In genomic region chr6:7919871-7920270, GRCh38 we compare ENCODE assay signal across 12 cellular contexts. TPM values are rescaled to one million over a fixed set of nuclear protein-coding genes. Genes with fewer than 3 reads are reported as not detected.
A peak's percentile ranks its signal among the peaks of the same experiment; 100 is the strongest.
DNase-seq lines count a peak whose midpoint lies in the region; ATAC-seq, FAIRE-seq and TF ChIP-seq lines count a peak whose summit lies in the region.
"Had no signal": no experiment of that assay in that cellular context is flagged by ENCODE, and none has a peak within 500 bp of the region (broad histone marks: within the 10 kb centered on the region; RNA-seq: fewer than 3 reads in every experiment).

No MANE protein-coding gene starts in this region.

- H3K4me2 ChIP-seq in K562 (ENCODE audit: insufficient read depth, low read length), result no peak overlapping the region
- no peak overlapping the region for H3K4me2 ChIP-seq in neuronal stem cell (ENCODE audit: insufficient read depth, low read length, poor library complexity, severe bottlenecking)
- H3K4me2 ChIP-seq: neural progenitor cell had no signal

- H2AFZ ChIP-seq in K562 (ENCODE audit: low read depth, low read length) (no peak overlapping the region), neuronal stem cell (ENCODE audit: low read length) (no peak overlapping the region)
- H2AFZ ChIP-seq: neural progenitor cell had no signal

- CTCF ChIA-PET in K562 (lab: Yijun Ruan, JAX; ENCODE audit: low intra/inter-chr PET ratio), result no interaction called here

- H3K27me3 ChIP-seq in K562 (ENCODE audit: control insufficient read depth in 2 of 2, insufficient read depth in 2 of 2, low read length in 2 of 2), result peaks cover 14 to 38% of the 10 kb centered on the region in 2 experiments
- peaks cover 0 to 49% (median 0%) of the 10 kb centered on the region in 3 experiments for H3K27me3 ChIP-seq in neuronal stem cell (ENCODE audit: control insufficient read depth in 3 of 3, insufficient read depth in 3 of 3, low read depth in 1 of 3, low read length in 3 of 3)
- H3K27me3 ChIP-seq in gastrocnemius medialis, result no peaks in the 10 kb centered on the region
- H3K27me3 ChIP-seq: Peyer's patch had no signal

- no peak overlapping the region for H3K4me3 ChIP-seq in K562
- H3K4me3 ChIP-seq in neuronal stem cell (ENCODE audit: low read length in 2 of 2), result no peak overlapping the region
- H3K4me3 ChIP-seq in gastrocnemius medialis, result no peak overlapping the region
- H3K4me3 ChIP-seq: neural progenitor cell, Peyer's patch had no signal

- no peak overlapping the region for H2BK120ac ChIP-seq in neuronal stem cell (ENCODE audit: low read depth, low read length)

- BruUV-seq in K562 (replicated peaks; lab: Mats Ljungman, UMichigan), result no TSS peak

- FAIRE-seq in K562 (lab: Jason Lieb, UNC), result peak; percentile 35
- FAIRE-seq: GM18507 had no signal

- H2BK5ac ChIP-seq in neuronal stem cell (ENCODE audit: low read length), result no peak overlapping the region

- H3K23ac ChIP-seq in neuronal stem cell (ENCODE audit: low read depth, low read length, poor library complexity), result no peak overlapping the region

- H3K14ac ChIP-seq in neuronal stem cell (ENCODE audit: low read length), result no peak overlapping the region

- in situ Hi-C loops in K562 (cut with MboI) (no loop called here), gastrocnemius medialis (cut with MboI; ENCODE audit: low sequenced_read_pairs in 4 of 4) (no loop called here)

- no peak overlapping the region for H3K4ac ChIP-seq in neuronal stem cell (ENCODE audit: low read length)

- peak; percentile 79 for DNase-seq in Daoy (ENCODE audit: low read depth)
- DNase-seq in Kasumi-1 (lab: John Stamatoyannopoulos, UW), result peak; percentile 21 to 36
- peak; percentile 60 to 74 (median 64) for DNase-seq in K562 (ENCODE audit: extremely low read depth in 1 of 4, low spot score in 3 of 4)
- no peak for DNase-seq in neuronal stem cell (ENCODE audit: low spot score)
- DNase-seq in gastrocnemius medialis, result no peak
- DNase-seq in NCI-H2196 (lab: John Stamatoyannopoulos, UW; ENCODE audit: unreplicated experiment), result no peak
- no peak for DNase-seq in 8988T
- DNase-seq in inferior parietal cortex (ENCODE audit: extremely low spot score), result no peak
- DNase-seq: NCI-H1694 treated with DMSO at 0.1 percent for 48 hours had no signal

- H3K9me1 ChIP-seq in K562 (ENCODE audit: control insufficient read depth, insufficient read depth, low read length), result no peaks in the 10 kb centered on the region

- H3K18ac ChIP-seq in neuronal stem cell (ENCODE audit: low read length), result no peak overlapping the region

- peak; percentile 66 for ATAC-seq in K562
- no peak for ATAC-seq in gastrocnemius medialis

- no peak overlapping the region for H4K8ac ChIP-seq in neuronal stem cell (ENCODE audit: low read depth, low read length)

- no peak overlapping the region for H2BK15ac ChIP-seq in neuronal stem cell (ENCODE audit: low read length)

- H3K79me1 ChIP-seq in neuronal stem cell (ENCODE audit: low read depth, low read length), result no peaks in the 10 kb centered on the region

- POLR2A ChIA-PET in K562 (lab: Yijun Ruan, JAX), result no interaction called here

- H3K4me1 ChIP-seq in K562 (replicated peaks in 1 of 2; ENCODE audit: control insufficient read depth in 2 of 2, insufficient read depth in 2 of 2, low read length in 2 of 2), result peaks cover 7 to 28% of the 10 kb centered on the region in 2 experiments
- peaks cover 0 to 4% of the 10 kb centered on the region in 2 donors for H3K4me1 ChIP-seq in neuronal stem cell (ENCODE audit: control insufficient read depth in 2 of 2, insufficient read depth in 1 of 2, low read depth in 1 of 2, low read length in 2 of 2)
- peaks cover 0 to 12% of the 10 kb centered on the region in 2 donors for H3K4me1 ChIP-seq in gastrocnemius medialis
- H3K4me1 ChIP-seq: Peyer's patch had no signal

- 8% methylated on average over 8 of the region's 8 CpGs for WGBS in K562 (ENCODE audit: insufficient coverage, low coverage, missing lambda C conversion rate)
- WGBS in neuronal stem cell (ENCODE audit: extremely low coverage in 2 of 2, insufficient read length in 2 of 2, insufficient replicate concordance in 1 of 2), 2 donors, result no CpG with 5 or more reads among the region's 8 CpGs

- TF ChIP-seq RAD21 in K562 (CRISPR knock-in tag; conservative IDR thresholded peaks at IDR 0.05 in 1 of 2, IDR thresholded peaks at IDR 0.05 in 1 of 2), result no peak

- H4K20me1 ChIP-seq in K562 (replicated peaks; ENCODE audit: control insufficient read depth, insufficient read depth, low read length), result no peaks in the 10 kb centered on the region

- TF ChIP-seq POLR2A in K562 (conservative IDR thresholded peaks at IDR 0.05) (no peak), gastrocnemius medialis (IDR thresholded peaks at IDR 0.05) (no peak)

- H3K36me3 ChIP-seq in K562 (ENCODE audit: control insufficient read depth, insufficient read depth, low read length) (no peaks in the 10 kb centered on the region), neuronal stem cell (replicated peaks in 1 of 2; ENCODE audit: control insufficient read depth in 2 of 2, insufficient read depth in 2 of 2, low read length in 2 of 2) (no peaks in the 10 kb centered on the region), gastrocnemius medialis (no peaks in the 10 kb centered on the region)
- H3K36me3 ChIP-seq: neural progenitor cell, Peyer's patch had no signal

- H2AK5ac ChIP-seq in neuronal stem cell (ENCODE audit: low read depth, low read length), result peak overlapping the region; percentile 60

- TF ChIP-seq CTCF in K562 (IDR thresholded peaks at IDR 0.05 in 2 of 3, conservative IDR thresholded peaks at IDR 0.05 in 1 of 3; ENCODE audit: insufficient read depth in 2 of 3, low read depth in 1 of 3, low read length in 3 of 3) (no peak), gastrocnemius medialis (IDR thresholded peaks at IDR 0.05 in 4 of 5, conservative IDR thresholded peaks at IDR 0.05 in 1 of 5) (no peak)

- TF ChIP-seq EP300 in K562 (IDR thresholded peaks at IDR 0.05; ENCODE audit: low read length), result peak; percentile 29; the same call in 1 of the 2 replicates

- no peak overlapping the region for H4K91ac ChIP-seq in neuronal stem cell (ENCODE audit: low read depth, low read length, poor library complexity)

- no peak overlapping the region for H3K27ac ChIP-seq in K562 (ENCODE audit: extremely low read depth, low read depth, low read length)
- no peak overlapping the region for H3K27ac ChIP-seq in neuronal stem cell (replicated peaks; ENCODE audit: low read length)
- peak overlapping the region in 1 of 4 donors; percentile 52 for H3K27ac ChIP-seq in gastrocnemius medialis
- H3K27ac ChIP-seq: neural progenitor cell, Peyer's patch had no signal

- no peaks in the 10 kb centered on the region for H3K79me2 ChIP-seq in K562 (ENCODE audit: control insufficient read depth, insufficient read depth, low read length)

- H3K9ac ChIP-seq in K562 (ENCODE audit: insufficient read depth in 1 of 2, low read depth in 2 of 2, low read length in 2 of 2) (no peak overlapping the region), neuronal stem cell (ENCODE audit: low read depth, low read length, poor library complexity) (no peak overlapping the region)
- H3K9ac ChIP-seq: neural progenitor cell had no signal

- H2BK12ac ChIP-seq in neuronal stem cell (ENCODE audit: low read length), result no peak overlapping the region

- H3K9me3 ChIP-seq in K562 (replicated peaks; ENCODE audit: control insufficient read depth, insufficient read depth, low read depth, low read length), result no peaks in the 10 kb centered on the region
- no peaks in the 10 kb centered on the region for H3K9me3 ChIP-seq in neuronal stem cell (replicated peaks in 1 of 2; ENCODE audit: control insufficient read depth in 2 of 2, insufficient read depth in 1 of 2, low read depth in 1 of 2, low read length in 2 of 2)
- no peaks in the 10 kb centered on the region for H3K9me3 ChIP-seq in gastrocnemius medialis
- H3K9me3 ChIP-seq: Peyer's patch had no signal

- intact Hi-C loops in K562 (cut with micrococcal nuclease), result no loop called here
- intact Hi-C loops in gastrocnemius medialis (cut with DNase I; ENCODE audit: low total_unique reads), result no loop called here

TF ChIP-seq in K562, 482 proteins besides CTCF, POLR2A, EP300 and RAD21 (continues in another document):
- TF ChIP-seq CTBP1 (IDR thresholded peaks at IDR 0.05; ENCODE audit: borderline replicate concordance), result peak; percentile 74
- no peak for TF ChIP-seq USF2 (CRISPR knock-in tag; IDR thresholded peaks at IDR 0.05)

RNA-seq across cellular contexts. Expression of gene TXNDC5, which starts 9.3 kb away (rescaled TPM):
- total RNA-seq in Daoy (2014; rRNA removed; shearing (Covaris generic)), result 373 and 390 TPM in 2 replicates
- total RNA-seq in K562 (2011; cell fraction: chromatin; rRNA removed; ENCODE audit: low replicate concordance), result 113 and 119 TPM in 2 replicates
- total RNA-seq in K562 (2011; cell fraction: nucleolus; rRNA removed), result 126 TPM in 2 replicates
- 204 and 291 TPM in 2 replicates for total RNA-seq in K562 (2011; cell fraction: nucleoplasm; rRNA removed)
- 136 and 163 TPM in 2 replicates for total RNA-seq in K562 (2014; rRNA removed)
- 133 and 142 TPM in 2 replicates for total RNA-seq in K562 (2014; rRNA removed; fragmentation: Illumina TruSeq; extraction: Trizol)
- total RNA-seq in K562 (2015; rRNA removed; fragmentation: Illumina TruSeq; extraction: Trizol), result 145 and 151 TPM in 2 replicates
- 137 and 139 TPM in 2 replicates for total RNA-seq in K562 (2021)
- 148 and 164 TPM in 2 replicates for polyA plus RNA-seq in K562 (2011; rRNA removed)
- polyA plus RNA-seq in K562 (2011; cell fraction: cytosol; rRNA removed), result 93.6 and 158 TPM in 2 replicates
- 77.6 and 108 TPM in 2 replicates for polyA plus RNA-seq in K562 (2011; cell fraction: nucleus; rRNA removed)
- 111 and 153 TPM in 2 replicates for polyA plus RNA-seq in K562 (2012)
- 146 and 156 TPM in 2 replicates for polyA plus RNA-seq in K562 (2014; fragmentation: Illumina TruSeq; extraction: Trizol)
- polyA plus RNA-seq in K562 (2014; fragmentation: Nextera tagmentation; extraction: Ambion mirVana), result 10 to 100 TPM; 33.9 to 44.0 TPM
- polyA plus RNA-seq in K562 (2014; rRNA removed), result 101 and 125 TPM in 2 replicates
- polyA minus RNA-seq in K562 (2011; rRNA and poly(A)+ RNA removed), result 135 and 149 TPM in 2 replicates
- polyA minus RNA-seq in K562 (2011; cell fraction: cytosol; rRNA and poly(A)+ RNA removed), result 72.4 and 78.1 TPM in 2 replicates
- 27.7 and 54.0 TPM in 2 replicates for polyA minus RNA-seq in K562 (2011; cell fraction: nucleus; rRNA and poly(A)+ RNA removed)
- 94.0 TPM for polyA plus RNA-seq in neuronal stem cell (2013, experiment 1 of 2)
- 94.9 TPM for polyA plus RNA-seq in neuronal stem cell (2013, experiment 2 of 2)
- 10 to 100 TPM; 29.9 to 43.3 (median 38.8) TPM for total RNA-seq in gastrocnemius medialis

Comparison
In these comparisons a context has a peak if more than half of its experiments do, and no peak if none do; other contexts are left out.
1. DNase-seq: peak in Daoy (single experiment), Kasumi-1 (2 of 2) and K562 (4 of 4); none in neuronal stem cell (single experiment), gastrocnemius medialis (0 of 2), NCI-H2196 (single experiment), 8988T (single experiment) and inferior parietal cortex (single experiment).